25 cellular contexts compared by ENCODE assay signal in the genomic region with DNA sequence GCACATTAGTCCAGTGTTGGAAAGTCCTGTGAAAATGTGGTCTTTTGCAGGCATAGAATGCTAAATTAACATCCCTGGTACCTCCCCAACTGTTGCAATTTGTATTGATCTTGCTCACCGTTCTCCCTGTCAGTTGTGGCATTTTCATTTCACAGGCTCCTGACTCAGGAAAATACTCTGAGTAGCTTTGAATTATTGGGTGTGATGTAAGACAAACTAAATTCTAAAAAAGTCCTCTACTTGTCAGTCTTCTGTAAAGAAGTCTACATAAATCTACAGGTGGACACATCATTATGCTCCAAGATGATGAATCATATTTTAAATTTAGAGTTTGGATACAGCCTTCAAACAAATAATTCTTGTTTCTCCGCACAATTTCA. TPM values are rescaled to one million over a fixed set of nuclear protein-coding genes. Genes with fewer than 3 reads are reported as not detected.
"Had no signal": no experiment of that assay in that cellular context is flagged by ENCODE, and none has a peak within 500 bp of the region (broad histone marks: within the 10 kb centered on the region; RNA-seq: fewer than 3 reads in every experiment).

No MANE protein-coding gene starts in this region.

- H3K27ac ChIP-seq: WERI-Rb-1 had no signal

- ATAC-seq: activated CD8-positive, alpha-beta T cell treated with anti-CD3 and anti-CD28 coated beads for 36 hours; activated naive CD8-positive, alpha-beta T cell treated with anti-CD3 and anti-CD28 coated beads, Interleukin-2, amount 50 U/mL, for 24 hours had no signal

- H3K36me3 ChIP-seq: WERI-Rb-1 had no signal

- DNase-seq: activated CD4-positive, alpha-beta T cell treated with anti-CD3 and anti-CD28 coated beads for 1 hour; activated CD4-positive, alpha-beta T cell treated with anti-CD3 and anti-CD28 coated beads for 48 hours; activated CD4-positive, alpha-beta T cell treated with anti-CD3 and anti-CD28 coated beads, Interleukin-2, amount 50 U/mL, for 4 hours; activated CD4-positive, CD25-positive, alpha-beta regulatory T cell; activated CD8-positive, alpha-beta T cell treated with anti-CD3 and anti-CD28 coated beads for 36 hours; activated effector memory CD4-positive, alpha-beta T cell treated with Interleukin-2 at 50 U/mL for 16 hours; activated naive CD4-positive, alpha-beta T cell treated with anti-CD3 and anti-CD28 coated beads, Interleukin-2, amount 10 ng/mL, durations not matched to agents 7 days and 5 days; activated naive CD8-positive, alpha-beta T cell treated with anti-CD3 and anti-CD28 coated beads, Interleukin-2, amount 50 U/mL, for 24 hours; activated T-cell treated with anti-CD3 and anti-CD28 coated beads, Interleukin-2, amount 50 U/mL, for 48 hours; anterior cingulate cortex; central memory CD4-positive, alpha-beta T cell; Karpas-422; NCI-H1105; NCI-H1417 treated with DMSO at 0.1 percent for 48 hours; NCI-H187 treated with DMSO at 0.1 percent for 48 hours; NCI-H345; NCI-H524 treated with DMSO at 0.1 percent for 48 hours; Right ventricle myocardium superior; SW 1271; T-helper 1 cell; T-helper 2 cell; T-helper 9 cell; WERI-Rb-1 had no signal

RNA-seq across cellular contexts. Expression of a gene that starts 47.2 kb away (rescaled TPM):
- total RNA-seq: activated CD8-positive, alpha-beta T cell treated with anti-CD3 and anti-CD28 coated beads for 36 hours; MCF 10A; NCI-H460; Right ventricle myocardium superior had no signal
